In genomic region chr18:54119524-54120019, GRCh38 we compare ENCODE assay signal across 8 cellular contexts.
DNase-seq lines count a peak whose midpoint lies in the region; ATAC-seq, FAIRE-seq and TF ChIP-seq lines count a peak whose summit lies in the region.

No MANE protein-coding gene starts in this region.

- no peaks in the 10 kb centered on the region for H3K36me3 Mint-ChIP-seq in HFFc6 (ENCODE audit: low read depth)

- intact Hi-C loops in lower lobe of right lung (cut with DNase I) = no loop called here

- no peak overlapping the region for H3K4me3 ChIP-seq in AG09309 (ENCODE audit: control insufficient read depth, low read depth, low read length)
- no peak overlapping the region for H3K4me3 ChIP-seq in lower lobe of right lung

- no peaks in the 10 kb centered on the region for H3K36me3 ChIP-seq in lower lobe of right lung

- FAIRE-seq in urothelium cell line (lab: Jason Lieb, UNC) = no peak

- no peaks in the 10 kb centered on the region for H3K4me1 ChIP-seq in lower lobe of right lung

- no peak overlapping the region for H3K27ac ChIP-seq in lower lobe of right lung

- no peaks in the 10 kb centered on the region for H3K4me1 Mint-ChIP-seq in HFFc6 (ENCODE audit: low read depth)

- no peak overlapping the region for H3K4me3 Mint-ChIP-seq in HFFc6

- no peaks in the 10 kb centered on the region for H3K9me3 ChIP-seq in lower lobe of right lung

- ATAC-seq in lower lobe of right lung = peak; percentile 72 to 87

- TF ChIP-seq CTCF in AG09309 (IDR thresholded peaks at IDR 0.05; ENCODE audit: control insufficient read depth, insufficient read depth, low read depth, low read length, missing control alignments) (peak; percentile 77), GM12872 (IDR thresholded peaks at IDR 0.05; ENCODE audit: insufficient read depth, low read depth, low read length) (peak; percentile 77), HFFc6 (IDR thresholded peaks at IDR 0.05) (peak; percentile 91), lower lobe of right lung (IDR thresholded peaks at IDR 0.05) (peak; percentile 77)

- H3K27me3 Mint-ChIP-seq in HFFc6 (ENCODE audit: insufficient read depth) = no peaks in the 10 kb centered on the region; the same call in 1 of the 2 replicates

- H3K27ac Mint-ChIP-seq in HFFc6 = no peak overlapping the region

- no peaks in the 10 kb centered on the region for H3K27me3 ChIP-seq in lower lobe of right lung (ENCODE audit: low read depth)

- DNase-seq in AG09309 (ENCODE audit: low read depth) (no peak), HFFc6 (peak; percentile 58), M059J (ENCODE audit: low read depth) (peak; percentile 61), SHP77 (lab: John Stamatoyannopoulos, UW) (peak; percentile 32 to 44), dermis blood vessel endothelial cell (peak; percentile 79), lower lobe of right lung (no peak), urothelium cell line (ENCODE audit: low spot score) (peak; percentile 14)

- H3K9me3 Mint-ChIP-seq in HFFc6 = no peaks in the 10 kb centered on the region

Comparison
In these comparisons a context has a peak if more than half of its experiments do, and no peak if none do; other contexts are left out.
1. DNase-seq: peak in HFFc6 (single experiment), M059J (single experiment), SHP77 (2 of 2), dermis blood vessel endothelial cell (single experiment) and urothelium cell line (single experiment); none in AG09309 (single experiment) and lower lobe of right lung (single experiment).
2. Peak in every context shown above with its lines, with median percentiles within 50 percentile points of each other: CTCF ChIP-seq.